In genomic region chr2:119659601-119660342, GRCh38 we compare ENCODE assay signal across 8 cellular contexts. TPM values are rescaled to one million over a fixed set of nuclear protein-coding genes. Genes with fewer than 3 reads are reported as not detected.
DNase-seq lines count a peak whose midpoint lies in the region; ATAC-seq and TF ChIP-seq lines count a peak whose summit lies in the region.

No MANE protein-coding gene starts in this region.

- no peaks in the 10 kb centered on the region for H3K36me3 ChIP-seq in CD4-positive, CD25-positive, alpha-beta regulatory T cell (ENCODE audit: control insufficient read depth, insufficient read depth, low read length)
- H3K36me3 ChIP-seq in hepatocyte (replicated peaks; ENCODE audit: insufficient read depth, low read depth): no peaks in the 10 kb centered on the region

- 63% methylated on average over 8 of the region's 8 CpGs for WGBS in hepatocyte (ENCODE audit: low lambda C conversion rate, missing lambda C conversion rate)

- peaks cover 1% of the 10 kb centered on the region for H3K27me3 ChIP-seq in CD4-positive, CD25-positive, alpha-beta regulatory T cell (ENCODE audit: control insufficient read depth, insufficient read depth, low read length)
- no peaks in the 10 kb centered on the region for H3K27me3 ChIP-seq in hepatocyte

- peak in 2 of 3 donors; percentile 24 to 36 for DNase-seq in CD4-positive, CD25-positive, alpha-beta regulatory T cell
- DNase-seq in GM20000 (ENCODE audit: low spot score) (peak; percentile 46), NCI-H69 (lab: John Stamatoyannopoulos, UW) (peak; percentile 26), hepatocyte (ENCODE audit: low spot score) (peak; percentile 63)
- DNase-seq in activated naive CD4-positive, alpha-beta T cell treated with anti-CD3 and anti-CD28 coated beads, Interleukin-2, amount 50 U/mL, for 16 hours: peak; percentile 41
- peak; percentile 45 for DNase-seq in stimulated activated CD4-positive, alpha-beta T cell treated with anti-CD3 and anti-CD28 coated beads, Interleukin-4, amount 100 ng/mL, for 24 hours

- no peaks in the 10 kb centered on the region for H3K36me3 Mint-ChIP-seq in CD4-positive, CD25-positive, alpha-beta regulatory T cell

- no peaks in the 10 kb centered on the region for H3K79me2 ChIP-seq in hepatocyte

- H3K4me2 ChIP-seq in hepatocyte: no peak overlapping the region

- H3K9me3 Mint-ChIP-seq in CD4-positive, CD25-positive, alpha-beta regulatory T cell: peaks cover 0 to 2% (median 0%) of the 10 kb centered on the region in 7 donors

- no peak overlapping the region for H3K27ac ChIP-seq in CD4-positive, CD25-positive, alpha-beta regulatory T cell (ENCODE audit: insufficient read depth, low read length, poor library complexity, severe bottlenecking)
- no peak overlapping the region for H3K27ac ChIP-seq in hepatocyte

- ATAC-seq in CD4-positive, CD25-positive, alpha-beta regulatory T cell (ENCODE audit: low read depth in 2 of 2): no peak
- no peak for ATAC-seq in GM21723 (IDR thresholded peaks at IDR 0.05; ENCODE audit: unreplicated experiment)
- ATAC-seq in GM19328 (IDR thresholded peaks at IDR 0.05; ENCODE audit: unreplicated experiment): no peak

- no peaks in the 10 kb centered on the region for H3K4me1 ChIP-seq in CD4-positive, CD25-positive, alpha-beta regulatory T cell (ENCODE audit: control insufficient read depth, insufficient read depth, low read length, poor library complexity, severe bottlenecking)
- H3K4me1 ChIP-seq in hepatocyte (ENCODE audit: insufficient read depth): no peaks in the 10 kb centered on the region

- no peaks in the 10 kb centered on the region for H3K9me3 ChIP-seq in CD4-positive, CD25-positive, alpha-beta regulatory T cell (ENCODE audit: control insufficient read depth in 2 of 2, low read length in 2 of 2)
- H3K9me3 ChIP-seq in hepatocyte (ENCODE audit: low read depth): no peaks in the 10 kb centered on the region

- H4K20me1 ChIP-seq in hepatocyte (ENCODE audit: insufficient read depth, poor library complexity, severe bottlenecking): no peaks in the 10 kb centered on the region

- no peak overlapping the region for H3K4me3 ChIP-seq in CD4-positive, CD25-positive, alpha-beta regulatory T cell (ENCODE audit: low read depth, low read length)
- no peak overlapping the region for H3K4me3 ChIP-seq in hepatocyte

- H3K9me2 ChIP-seq in hepatocyte (replicated peaks; ENCODE audit: insufficient read depth): no peaks in the 10 kb centered on the region

- H2AFZ ChIP-seq in hepatocyte: no peak overlapping the region

- H3K27me3 Mint-ChIP-seq in CD4-positive, CD25-positive, alpha-beta regulatory T cell: peaks cover 8% of the 10 kb centered on the region

- TF ChIP-seq CTCF in GM20000 (IDR thresholded peaks at IDR 0.05; ENCODE audit: extremely low read depth, missing control alignments) (peak; percentile 67), hepatocyte (IDR thresholded peaks at IDR 0.05; ENCODE audit: poor library complexity) (peak; percentile 74)

- no peak overlapping the region for H3K4me3 Mint-ChIP-seq in CD4-positive, CD25-positive, alpha-beta regulatory T cell

- H3K27ac Mint-ChIP-seq in CD4-positive, CD25-positive, alpha-beta regulatory T cell: no peak overlapping the region

- H3K4me1 Mint-ChIP-seq in CD4-positive, CD25-positive, alpha-beta regulatory T cell: peaks cover 0 to 5% (median 0%) of the 10 kb centered on the region in 4 donors

RNA-seq across cellular contexts. Expression of gene TMEM177, which starts 19.2 kb away (rescaled TPM):
- 6.3 TPM for total RNA-seq in CD4-positive, CD25-positive, alpha-beta regulatory T cell
- 10 to 100 TPM in 3 of 4 donors, 1 to 10 TPM in 1; 6.3 to 15.5 (median 12.2) TPM for polyA plus RNA-seq in CD4-positive, CD25-positive, alpha-beta regulatory T cell
- 27.5 and 29.4 TPM in 2 replicates for total RNA-seq in hepatocyte
- polyA plus RNA-seq in hepatocyte: 28.8 and 43.8 TPM in 2 replicates
